Comparison of ENCODE assay signal across 25 cellular contexts in the genomic region with DNA sequence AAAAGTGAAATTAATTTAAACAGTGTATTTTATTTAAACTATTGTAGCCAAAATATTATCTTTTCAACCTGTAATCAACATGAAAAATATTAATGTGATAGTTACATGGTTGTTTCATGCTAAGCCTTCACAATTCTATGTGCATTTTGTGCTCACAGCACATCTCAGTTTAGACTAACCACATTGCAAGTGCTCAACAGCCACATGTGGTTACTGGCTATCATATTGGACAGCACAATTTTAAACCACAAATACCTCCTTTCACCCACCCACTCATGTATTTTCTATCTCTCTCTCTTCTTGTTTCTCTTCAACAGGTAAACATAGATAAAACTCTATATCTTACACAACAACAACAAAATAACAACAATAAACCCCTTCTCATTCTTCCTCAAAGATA. TPM values are rescaled to one million over a fixed set of nuclear protein-coding genes. Genes with fewer than 3 reads are reported as not detected.
"Had no signal": no experiment of that assay in that cellular context is flagged by ENCODE, and none has a peak within 500 bp of the region (broad histone marks: within the 10 kb centered on the region; RNA-seq: fewer than 3 reads in every experiment).

No MANE protein-coding gene starts in this region.

- H3K4me3 ChIP-seq: K562, SJCRH30 had no signal

- H3K4me1 ChIP-seq: SJCRH30 had no signal

- ATAC-seq: K562, Panc1, PC-3, Right ventricle myocardium inferior, SK-N-SH treated with all-trans-retinoic acid at 6 μM for 48 hours had no signal

- H3K27ac ChIP-seq: HL-60, KMS-11, SJCRH30 had no signal

- H3K9ac ChIP-seq: KMS-11 had no signal

- H3K9me3 ChIP-seq: SJCRH30 had no signal

- H3K36me3 ChIP-seq: SJCRH30 had no signal

- DNase-seq: Kasumi-1, MM.1S, NCI-H1092 treated with DMSO at 0.1 percent for 48 hours, NCI-H1436, NCI-H187, NCI-H2081, NCI-H2107, NCI-H2227 treated with DMSO at 0.1 percent for 48 hours, NCI-H524, NCI-H526 treated with DMSO at 0.1 percent for 48 hours, NCI-H748 treated with DMSO at 0.1 percent for 48 hours, PC-3, SHP77 treated with DMSO at 0.1 percent for 48 hours, SJCRH30, T-helper 1 cell had no signal

- H3K27me3 ChIP-seq: SJCRH30 had no signal

- H3K4me2 ChIP-seq: KMS-11 had no signal

- FAIRE-seq: HTR-8/SVneo, K562 had no signal

RNA-seq across cellular contexts. Expression of a gene that starts 12.5 kb away (rescaled TPM):
- total RNA-seq: K562, M059J, NCI-H460, Right ventricle myocardium inferior had no signal
- polyA plus RNA-seq: IgD-negative memory B cell, K562 had no signal
